In genomic region chr2:47520825-47521665, GRCh38 we compare ENCODE assay signal across 8 cellular contexts.
DNase-seq lines count a peak whose midpoint lies in the region; FAIRE-seq and TF ChIP-seq lines count a peak whose summit lies in the region.

No MANE protein-coding gene starts in this region.

- no peak overlapping the region for H3K27ac ChIP-seq in HEK293 (ENCODE audit: extremely low read depth, low read depth, low read length)

- peak; percentile 75 for DNase-seq in NCI-H1092 (lab: John Stamatoyannopoulos, UW)
- peak; percentile 33 to 92 (median 51) for DNase-seq in T-helper 1 cell
- peak in 46 of 56 donors; percentile 7 to 76 (median 49) for DNase-seq in amygdala (lab: John Stamatoyannopoulos, UW)
- DNase-seq in hypothalamus (lab: John Stamatoyannopoulos, UW), result peak in 45 of 51 donors; percentile 13 to 78 (median 49)
- DNase-seq in stimulated activated CD4-positive, alpha-beta T cell treated with anti-CD3 and anti-CD28 coated beads, Interleukin-15, amount 100 ng/mL, for 48 hours (ENCODE audit: low read depth in 2 of 2), result peak; percentile 62
- DNase-seq in RCC 7860 (ENCODE audit: low spot score), result no peak

- H3K4me3 ChIP-seq in GM08714 (ENCODE audit: low read length) (peak overlapping the region; percentile 57; the same call in 1 of the 2 replicates), HEK293 (ENCODE audit: low read depth, low read length) (peak overlapping the region; percentile 36)

- CTCF ChIA-PET in HEK293 (lab: Yijun Ruan, JAX), result interaction anchor here (0.9 to 1.2 kb wide), 4 partner anchors 8 to 1066 kb away, joined by 3 to 4 read pairs (median 4); no protein-coding TSS in a partner anchor

- H3K36me3 ChIP-seq in HEK293 (ENCODE audit: control insufficient read depth in 2 of 2, insufficient read depth in 1 of 2, low read length in 2 of 2), result no peaks in the 10 kb centered on the region

- H3K9me3 ChIP-seq in HEK293 (ENCODE audit: control insufficient read depth, insufficient read depth, low read depth, low read length), result no peaks in the 10 kb centered on the region

- H3K4me1 ChIP-seq in HEK293 (ENCODE audit: control insufficient read depth, insufficient read depth, low read length), result no peaks in the 10 kb centered on the region

- FAIRE-seq in RCC 7860 (lab: Jason Lieb, UNC), result no peak

- POLR2A ChIA-PET in HEK293 (lab: Yijun Ruan, JAX), result no interaction called here

- TF ChIP-seq CTCF in HEK293 (tag by site-specific recombination; IDR thresholded peaks at IDR 0.05), result no peak

TF ChIP-seq in HEK293, 187 proteins besides CTCF, POLR2A, EP300 and RAD21:
- no peak for TF ChIP-seq ZNF248 (tag by site-specific recombination; IDR thresholded peaks at IDR 0.05)
